ENCODE assay signal across 17 cellular contexts in genomic region chr16:70483426-70483825, GRCh38. TPM values are rescaled to one million over a fixed set of nuclear protein-coding genes. Genes with fewer than 3 reads are reported as not detected.
DNase-seq lines count a peak whose midpoint lies in the region; ATAC-seq, FAIRE-seq and TF ChIP-seq lines count a peak whose summit lies in the region.
"Had no signal": no experiment of that assay in that cellular context is flagged by ENCODE, and none has a peak within 500 bp of the region (broad histone marks: within the 10 kb centered on the region; RNA-seq: fewer than 3 reads in every experiment).

No MANE protein-coding gene starts in this region.

- H3K27ac Mint-ChIP-seq in activated CD4-positive, alpha-beta T cell treated with anti-CD3 and anti-CD28 coated beads for 36 hours = peak overlapping the region; percentile 55
- H3K27ac Mint-ChIP-seq in osteocyte (ENCODE audit: unreplicated experiment) = peak overlapping the region; percentile 71
- H3K27ac Mint-ChIP-seq: GM23338, mesothelial cell of epicardium had no signal

- no peak for FAIRE-seq in urothelium cell line (lab: Jason Lieb, UNC)
- FAIRE-seq: endothelial cell of umbilical vein, islet of Langerhans had no signal

- intact Hi-C loops in activated CD4-positive, alpha-beta T cell treated with anti-CD3 and anti-CD28 coated beads for 36 hours (cut with DNase I, micrococcal nuclease) = no loop called here

- H3K36me3 Mint-ChIP-seq in activated CD4-positive, alpha-beta T cell treated with anti-CD3 and anti-CD28 coated beads for 36 hours (ENCODE audit: low read depth) = peaks cover 5% of the 10 kb centered on the region
- H3K36me3 Mint-ChIP-seq in osteocyte (ENCODE audit: unreplicated experiment) = peaks cover 13% of the 10 kb centered on the region

- no peak for ATAC-seq in activated CD4-positive, alpha-beta T cell treated with anti-CD3 and anti-CD28 coated beads for 36 hours
- ATAC-seq in GM21529 (IDR thresholded peaks at IDR 0.05; ENCODE audit: unreplicated experiment) (peak; percentile 83), HG03469 (IDR thresholded peaks at IDR 0.05; ENCODE audit: unreplicated experiment) (peak; percentile 45), HG03460 (IDR thresholded peaks at IDR 0.05; ENCODE audit: unreplicated experiment) (no peak)
- ATAC-seq: GM23338 had no signal

- H3K4me1 Mint-ChIP-seq in activated CD4-positive, alpha-beta T cell treated with anti-CD3 and anti-CD28 coated beads for 36 hours = peaks cover 3% of the 10 kb centered on the region
- H3K4me1 Mint-ChIP-seq in osteocyte (ENCODE audit: unreplicated experiment) = peaks cover 33% of the 10 kb centered on the region
- H3K4me1 Mint-ChIP-seq: mesothelial cell of epicardium had no signal

- DNase-seq in activated CD4-positive, alpha-beta T cell treated with anti-CD3 and anti-CD28 coated beads for 36 hours = no peak
- DNase-seq in activated CD4-positive, alpha-beta T cell treated with anti-CD3 and anti-CD28 coated beads, Interleukin-2, amount 50 U/mL, for 4 hours = no peak
- DNase-seq in osteocyte (ENCODE audit: extremely low spot score, unreplicated experiment) = no peak
- DNase-seq in DMS79 treated with DMSO at 0.1 percent for 48 hours (lab: John Stamatoyannopoulos, UW) = no peak
- DNase-seq in urothelium cell line (ENCODE audit: low spot score) = no peak
- DNase-seq: activated T-cell treated with anti-CD3 and anti-CD28 coated beads for 4 hours, GF-D8, NCI-H226, nucleus accumbens, PC-9 had no signal

- TF ChIP-seq CTCF in osteocyte (IDR thresholded peaks at IDR 0.05) = no peak

- no peaks in the 10 kb centered on the region for H3K27me3 Mint-ChIP-seq in activated CD4-positive, alpha-beta T cell treated with anti-CD3 and anti-CD28 coated beads for 36 hours
- H3K27me3 Mint-ChIP-seq in osteocyte (ENCODE audit: unreplicated experiment) = no peaks in the 10 kb centered on the region

- POLR2A ChIA-PET in activated CD4-positive, alpha-beta T cell treated with anti-CD3 and anti-CD28 coated beads for 36 hours (lab: Charles Lee) = no interaction called here

- no peaks in the 10 kb centered on the region for H3K9me3 Mint-ChIP-seq in activated CD4-positive, alpha-beta T cell treated with anti-CD3 and anti-CD28 coated beads for 36 hours (ENCODE audit: low read depth)
- H3K9me3 Mint-ChIP-seq in osteocyte (ENCODE audit: unreplicated experiment) = no peaks in the 10 kb centered on the region
- H3K9me3 Mint-ChIP-seq: GM23338, mesothelial cell of epicardium had no signal

- no peak overlapping the region for H3K4me3 Mint-ChIP-seq in activated CD4-positive, alpha-beta T cell treated with anti-CD3 and anti-CD28 coated beads for 36 hours
- no peak overlapping the region for H3K4me3 Mint-ChIP-seq in osteocyte (ENCODE audit: unreplicated experiment)
- H3K4me3 Mint-ChIP-seq: GM23338, mesothelial cell of epicardium had no signal

- CTCF ChIA-PET in activated CD4-positive, alpha-beta T cell treated with anti-CD3 and anti-CD28 coated beads for 36 hours (lab: Charles Lee) = interaction anchor here (0.6 kb wide), 1 partner anchor 14 kb away, joined by 3 read pairs; no protein-coding TSS in a partner anchor

RNA-seq across cellular contexts. Expression of gene FCSK, which starts 29.0 kb away (rescaled TPM):
- total RNA-seq in activated CD4-positive, alpha-beta T cell treated with anti-CD3 and anti-CD28 coated beads for 36 hours = 10 to 100 TPM; 10.3 to 13.4 TPM
- 16.8 and 18.4 TPM in 2 replicates for total RNA-seq in osteocyte

RNA-seq across cellular contexts. Expression of gene COG4, which starts 39.9 kb away (rescaled TPM):
- 10 to 100 TPM; 33.5 to 37.6 TPM for total RNA-seq in activated CD4-positive, alpha-beta T cell treated with anti-CD3 and anti-CD28 coated beads for 36 hours
- total RNA-seq in osteocyte = 69.9 and 75.8 TPM in 2 replicates

RNA-seq across cellular contexts. Expression of gene SF3B3, which starts 40.2 kb away (rescaled TPM):
- total RNA-seq in activated CD4-positive, alpha-beta T cell treated with anti-CD3 and anti-CD28 coated beads for 36 hours = 100 to 1,000 TPM; 533 to 545 TPM
- 307 and 319 TPM in 2 replicates for total RNA-seq in osteocyte

RNA-seq across cellular contexts. Expression of gene ST3GAL2, which starts 44.5 kb away (rescaled TPM):
- 10 to 100 TPM; 14.8 to 16.6 TPM for total RNA-seq in activated CD4-positive, alpha-beta T cell treated with anti-CD3 and anti-CD28 coated beads for 36 hours
- 66.5 and 67.6 TPM in 2 replicates for total RNA-seq in osteocyte

Comparison
In these comparisons a context has a peak if more than half of its experiments do, and no peak if none do; other contexts are left out.
1. ATAC-seq: peak in GM21529 (single experiment) and HG03469 (single experiment); none in activated CD4-positive, alpha-beta T cell treated with anti-CD3 and anti-CD28 coated beads for 36 hours (single experiment) and HG03460 (single experiment).